ENCODE assay signal across 9 cellular contexts in the genomic region with DNA sequence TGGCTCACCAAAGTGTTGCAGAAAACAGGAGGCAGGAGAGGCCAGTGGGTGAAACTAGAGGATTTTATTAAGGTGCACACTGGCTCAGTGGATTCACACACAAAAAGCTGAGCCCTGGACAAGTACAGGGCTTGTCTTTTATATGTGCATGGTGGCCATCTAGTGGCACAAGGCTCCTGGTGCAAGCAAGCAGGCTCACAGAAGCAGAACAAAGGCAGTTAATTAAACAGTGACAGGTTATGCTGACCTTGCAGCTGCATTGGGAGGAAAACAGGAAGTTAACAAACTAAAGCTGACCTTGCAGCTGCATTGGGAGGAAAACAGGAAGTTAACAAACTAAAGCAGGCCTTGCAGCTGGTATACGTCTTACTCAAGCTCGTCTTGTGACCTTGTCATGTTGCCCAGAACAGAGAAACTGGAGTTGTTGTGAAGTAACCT.
DNase-seq lines count a peak whose midpoint lies in the region; ATAC-seq, FAIRE-seq and TF ChIP-seq lines count a peak whose summit lies in the region.
"Had no signal": no experiment of that assay in that cellular context is flagged by ENCODE, and none has a peak within 500 bp of the region (broad histone marks: within the 10 kb centered on the region; RNA-seq: fewer than 3 reads in every experiment).

No MANE protein-coding gene starts in this region.

- H3K9me3 ChIP-seq in A549 (peaks cover 48% of the 10 kb centered on the region), esophagus muscularis mucosa (peaks cover 0 to 48% (median 22%) of the 10 kb centered on the region in 4 donors)

- H3K4me1 ChIP-seq in A549 (no peaks in the 10 kb centered on the region), esophagus muscularis mucosa (no peaks in the 10 kb centered on the region)

- TF ChIP-seq EP300 in A549 (IDR thresholded peaks at IDR 0.05) (no peak), esophagus muscularis mucosa (IDR thresholded peaks at IDR 0.05) (no peak)

- H3K36me3 ChIP-seq in esophagus muscularis mucosa, result no peaks in the 10 kb centered on the region

- POLR2A ChIA-PET in A549 (lab: Yijun Ruan, JAX), result no interaction called here

- H3K4me3 ChIP-seq in A549 (no peak overlapping the region), GM12865 (ENCODE audit: low read depth, low read length) (no peak overlapping the region), esophagus muscularis mucosa (no peak overlapping the region)

- H3K27me3 ChIP-seq in esophagus muscularis mucosa, result no peaks in the 10 kb centered on the region

- intact Hi-C loops in esophagus muscularis mucosa (cut with DNase I), result no loop called here

- CTCF ChIA-PET in A549 (lab: Yijun Ruan, JAX), result no interaction called here

- no peak for TF ChIP-seq POLR2A in A549 (IDR thresholded peaks at IDR 0.05; ENCODE audit: low read length)
- no peak for TF ChIP-seq POLR2A in esophagus muscularis mucosa (IDR thresholded peaks at IDR 0.05; ENCODE audit: low read depth)

- FAIRE-seq in A549 (lab: Jason Lieb, UNC), result no peak

- DNase-seq in A549 (ENCODE audit: low read depth in 1 of 2, low spot score in 1 of 2), result peak in 1 of 2 experiments; percentile 30
- peak; percentile 23 for DNase-seq in GM12865 (ENCODE audit: low read depth)
- peak; percentile 41 for DNase-seq in NCI-H2029 treated with DMSO at 0.1 percent for 48 hours (lab: John Stamatoyannopoulos, UW)
- peak; percentile 4 for DNase-seq in dermis blood vessel endothelial cell
- no peak for DNase-seq in midbrain (lab: John Stamatoyannopoulos, UW)
- DNase-seq in effector CD4-positive, alpha-beta T cell, result no peak
- DNase-seq in esophagus muscularis mucosa (ENCODE audit: extremely low spot score), result no peak
- DNase-seq: left ventricle myocardium superior had no signal

- H3K27ac ChIP-seq in A549 (no peak overlapping the region), esophagus muscularis mucosa (replicated peaks in 1 of 4) (no peak overlapping the region)

- H3K4me2 ChIP-seq in A549, result no peak overlapping the region

- ATAC-seq in A549 (no peak), GM19035 (IDR thresholded peaks at IDR 0.05; ENCODE audit: unreplicated experiment) (no peak)
- ATAC-seq: left ventricle myocardium superior had no signal

- TF ChIP-seq CTCF in A549 (IDR thresholded peaks at IDR 0.05), result no peak
- no peak for TF ChIP-seq CTCF in GM12865 (IDR thresholded peaks at IDR 0.05; ENCODE audit: insufficient read depth, low read depth, low read length, missing control alignments)
- TF ChIP-seq CTCF in esophagus muscularis mucosa (IDR thresholded peaks at IDR 0.05), result no peak

- no peak for TF ChIP-seq RAD21 in A549 (conservative IDR thresholded peaks at IDR 0.05 in 1 of 2, IDR thresholded peaks at IDR 0.05 in 1 of 2)

- 2% methylated on average over 2 of the region's 2 CpGs for WGBS in A549 (ENCODE audit: missing lambda C conversion rate)
- WGBS in esophagus muscularis mucosa, result 22% methylated on average over 2 of the region's 2 CpGs

TF ChIP-seq in A549, 52 proteins besides CTCF, POLR2A, EP300 and RAD21:
- TF ChIP-seq MAFK (IDR thresholded peaks at IDR 0.05; ENCODE audit: partially characterized antibody), result peak; percentile 48
- no peak for TF ChIP-seq USF2 (IDR thresholded peaks at IDR 0.05)

Comparison
In these comparisons a context has a peak if more than half of its experiments do, and no peak if none do; other contexts are left out.
1. DNase-seq: peak in GM12865 (single experiment), NCI-H2029 treated with DMSO at 0.1 percent for 48 hours (single experiment) and dermis blood vessel endothelial cell (single experiment); none in midbrain (single experiment), effector CD4-positive, alpha-beta T cell (single experiment) and esophagus muscularis mucosa (single experiment).